ENCODE assay signal across 13 cellular contexts in genomic region chr14:52048641-52049204, GRCh38. TPM values are rescaled to one million over a fixed set of nuclear protein-coding genes. Genes with fewer than 3 reads are reported as not detected.
DNase-seq lines count a peak whose midpoint lies in the region; ATAC-seq and TF ChIP-seq lines count a peak whose summit lies in the region.
"Had no signal": no experiment of that assay in that cellular context is flagged by ENCODE, and none has a peak within 500 bp of the region (broad histone marks: within the 10 kb centered on the region; RNA-seq: fewer than 3 reads in every experiment).

No MANE protein-coding gene starts in this region.

- H3K27me3 Mint-ChIP-seq in type B pancreatic cell, result peaks cover 2% of the 10 kb centered on the region

- WGBS in tibial nerve, 2 donors, result 46 to 48% methylated on average over 3 of the region's 3 CpGs

- no peak overlapping the region for H3K4me3 Mint-ChIP-seq in type B pancreatic cell

- no peaks in the 10 kb centered on the region for H3K9me3 ChIP-seq in adipocyte (ENCODE audit: control insufficient read depth, low read length)
- no peaks in the 10 kb centered on the region for H3K9me3 ChIP-seq in right atrium auricular region
- H3K9me3 ChIP-seq in tibial nerve, result no peaks in the 10 kb centered on the region

- peak overlapping the region; percentile 52 for H3K9ac ChIP-seq in adipocyte (ENCODE audit: low read length)

- DNase-seq in Right ventricle myocardium superior (peak; percentile 57), cardiac septum (ENCODE audit: low spot score) (no peak), adipocyte (ENCODE audit: low read depth) (no peak), right atrium auricular region (ENCODE audit: low spot score) (no peak), tibial nerve (ENCODE audit: low spot score in 2 of 2) (peak; percentile 30 to 51), amniotic stem cell (lab: John Stamatoyannopoulos, UW) (no peak), type B pancreatic cell (ENCODE audit: extremely low spot score, unreplicated experiment) (no peak), GM10248 (ENCODE audit: extremely low spot score) (no peak)
- DNase-seq: activated naive CD4-positive, alpha-beta T cell treated with Interleukin-2 at 50 U/mL for 16 hours; DMS153; erythroblast; NCI-H524 treated with DMSO at 0.1 percent for 48 hours had no signal

- H3K36me3 ChIP-seq in adipocyte (ENCODE audit: control insufficient read depth, insufficient read depth, low read length, severe bottlenecking) (peaks cover 9% of the 10 kb centered on the region), right atrium auricular region (no peaks in the 10 kb centered on the region), tibial nerve (no peaks in the 10 kb centered on the region)

- H3K4me1 ChIP-seq in adipocyte (ENCODE audit: control insufficient read depth, insufficient read depth, low read length) (peaks cover 90% of the 10 kb centered on the region), right atrium auricular region (peaks cover 0 to 95% of the 10 kb centered on the region in 2 donors), tibial nerve (peaks cover 0 to 92% (median 36%) of the 10 kb centered on the region in 4 donors)

- H3K36me3 Mint-ChIP-seq in type B pancreatic cell, result peaks cover 4% of the 10 kb centered on the region

- no peak overlapping the region for H3K27ac Mint-ChIP-seq in type B pancreatic cell

- POLR2A ChIA-PET in GM10248 (lab: Yijun Ruan, JAX), result no interaction called here

- intact Hi-C loops in Right ventricle myocardium superior (cut with DNase I), result no loop called here
- intact Hi-C loops in cardiac septum (cut with DNase I), result no loop called here

- H3K9me3 Mint-ChIP-seq in type B pancreatic cell, result no peaks in the 10 kb centered on the region

- TF ChIP-seq POLR2A in tibial nerve (IDR thresholded peaks at IDR 0.05), result no peak

- no peak for TF ChIP-seq CTCF in right atrium auricular region (IDR thresholded peaks at IDR 0.05)
- TF ChIP-seq CTCF in tibial nerve (IDR thresholded peaks at IDR 0.05), result no peak
- no peak for TF ChIP-seq CTCF in type B pancreatic cell (conservative IDR thresholded peaks at IDR 0.05)
- TF ChIP-seq CTCF in GM10248 (IDR thresholded peaks at IDR 0.05; ENCODE audit: control extremely low read depth, extremely low read depth, low read depth, missing control alignments), result no peak

- H3K4me3 ChIP-seq in adipocyte (ENCODE audit: low read length) (peak overlapping the region; percentile 30), right atrium auricular region (no peak overlapping the region), tibial nerve (no peak overlapping the region)

- H3K4me1 Mint-ChIP-seq in type B pancreatic cell (ENCODE audit: unreplicated experiment), result peaks cover 34% of the 10 kb centered on the region

- TF ChIP-seq EP300 in tibial nerve (IDR thresholded peaks at IDR 0.05), result no peak

- H3K27ac ChIP-seq in right atrium auricular region (peak overlapping the region; percentile 71 to 81), tibial nerve (peak overlapping the region in 3 of 4 donors; percentile 27 to 81 (median 74))

- ATAC-seq in Right ventricle myocardium superior (ENCODE audit: poor library complexity), result peak; percentile 21
- ATAC-seq: HepG2 had no signal

- H3K27me3 ChIP-seq in adipocyte (replicated peaks; ENCODE audit: control insufficient read depth, insufficient read depth, low read length) (no peaks in the 10 kb centered on the region), right atrium auricular region (no peaks in the 10 kb centered on the region), tibial nerve (no peaks in the 10 kb centered on the region)

- CTCF ChIA-PET in GM10248 (lab: Yijun Ruan, JAX), result interaction anchor here (2.6 kb wide), 1 partner anchor 21 kb away, joined by 7 read pairs; no protein-coding TSS in a partner anchor

RNA-seq across cellular contexts. Expression of gene NID2, which starts 20.1 kb away (rescaled TPM):
- total RNA-seq in Right ventricle myocardium superior, result 39.5 TPM
- total RNA-seq in cardiac septum, result 37.3 TPM
- total RNA-seq in right atrium auricular region, result 10 to 100 TPM; 23.0 to 41.2 TPM
- 10 to 100 TPM; 61.4 to 90.0 (median 79.4) TPM for total RNA-seq in tibial nerve
- total RNA-seq in type B pancreatic cell (ENCODE audit: low replicate concordance), result 8.3 and 65.7 TPM in 2 replicates
- total RNA-seq: HepG2 had no signal

RNA-seq across cellular contexts. Expression of gene RTRAF, which starts 59.4 kb away (rescaled TPM):
- 218 TPM for total RNA-seq in Right ventricle myocardium superior
- total RNA-seq in cardiac septum, result 159 TPM
- 10 to 100 TPM; 75.4 to 80.7 TPM for total RNA-seq in right atrium auricular region
- total RNA-seq in tibial nerve, result 10 to 100 TPM; 16.7 to 50.7 (median 35.7) TPM
- 185 and 206 TPM in 2 replicates for total RNA-seq in type B pancreatic cell (ENCODE audit: low replicate concordance)

Comparison
In these comparisons a context has a peak if more than half of its experiments do, and no peak if none do; other contexts are left out.
1. DNase-seq: peak in Right ventricle myocardium superior (single experiment) and tibial nerve (2 of 2); none in cardiac septum (single experiment), adipocyte (single experiment), right atrium auricular region (single experiment), amniotic stem cell (single experiment), type B pancreatic cell (single experiment) and GM10248 (single experiment).